Comparison of ENCODE assay signal across 7 cellular contexts in genomic region chr5:176578391-176578808, GRCh38. TPM values are rescaled to one million over a fixed set of nuclear protein-coding genes. Genes with fewer than 3 reads are reported as not detected.
A peak's percentile ranks its signal among the peaks of the same experiment; 100 is the strongest.
DNase-seq lines count a peak whose midpoint lies in the region; ATAC-seq and TF ChIP-seq lines count a peak whose summit lies in the region.

No MANE protein-coding gene starts in this region.

- H3K9me3 Mint-ChIP-seq in activated T-helper 17 cell treated with anti-CD3 and anti-CD28 coated beads, Interleukin-2, amount 50 U/mL, for 72 hours = no peaks in the 10 kb centered on the region

- DNase-seq in NCI-H510A (lab: John Stamatoyannopoulos, UW) = peak; percentile 61
- no peak for DNase-seq in heart left ventricle
- peak; percentile 38 to 44 for DNase-seq in stimulated activated CD4-positive, alpha-beta T cell treated with anti-CD3 and anti-CD28 coated beads, Interleukin-2, amount 100 ng/mL, for 24 hours
- no peak for DNase-seq in amniotic stem cell (lab: John Stamatoyannopoulos, UW)

- H3K27ac ChIP-seq in heart left ventricle = no peak overlapping the region

- TF ChIP-seq CTCF in GM12874 (IDR thresholded peaks at IDR 0.05; ENCODE audit: insufficient read depth, low read depth, low read length) = peak; percentile 26; the same call in 1 of the 2 replicates
- TF ChIP-seq CTCF in heart left ventricle (IDR thresholded peaks at IDR 0.05) = peak in 8 of 12 donors; percentile 9 to 51 (median 28)

- WGBS in heart left ventricle, 4 donors = 20 to 29% (median 22%) methylated on average over 15 of the region's 15 CpGs

- H3K27me3 ChIP-seq in heart left ventricle = no peaks in the 10 kb centered on the region

- intact Hi-C loops in heart left ventricle (cut with DNase I) = loop anchor here in 5 of 10 donors (5.0 to 10.0 kb wide), 2 partner anchors 64 to 66 kb away; partner anchors contain the start of gene TSPAN17 (in 3 of the 5)

- no peaks in the 10 kb centered on the region for H3K27me3 Mint-ChIP-seq in activated T-helper 17 cell treated with anti-CD3 and anti-CD28 coated beads, Interleukin-2, amount 50 U/mL, for 72 hours

- peaks cover 0 to 4% (median 0%) of the 10 kb centered on the region in 12 donors for H3K4me1 ChIP-seq in heart left ventricle

- H3K4me3 ChIP-seq in heart left ventricle = no peak overlapping the region

- no peaks in the 10 kb centered on the region for H3K36me3 Mint-ChIP-seq in activated T-helper 17 cell treated with anti-CD3 and anti-CD28 coated beads, Interleukin-2, amount 50 U/mL, for 72 hours (ENCODE audit: low read depth)

- H3K36me3 ChIP-seq in heart left ventricle = no peaks in the 10 kb centered on the region

- ATAC-seq in activated T-helper 17 cell treated with anti-CD3 and anti-CD28 coated beads, Interleukin-2, amount 50 U/mL, for 72 hours (replicated peaks) = peak; percentile 48
- ATAC-seq in heart left ventricle (peak in 2 of 4 donors; percentile 17 to 51), HG03108 (IDR thresholded peaks at IDR 0.05; ENCODE audit: unreplicated experiment) (no peak)

- no peak for TF ChIP-seq POLR2A in heart left ventricle (IDR thresholded peaks at IDR 0.05)

- H3K9me3 ChIP-seq in heart left ventricle = no peaks in the 10 kb centered on the region

- H3K27ac Mint-ChIP-seq in activated T-helper 17 cell treated with anti-CD3 and anti-CD28 coated beads, Interleukin-2, amount 50 U/mL, for 72 hours = no peak overlapping the region

- no peak overlapping the region for H3K4me3 Mint-ChIP-seq in activated T-helper 17 cell treated with anti-CD3 and anti-CD28 coated beads, Interleukin-2, amount 50 U/mL, for 72 hours

- no peaks in the 10 kb centered on the region for H3K4me1 Mint-ChIP-seq in activated T-helper 17 cell treated with anti-CD3 and anti-CD28 coated beads, Interleukin-2, amount 50 U/mL, for 72 hours

RNA-seq across cellular contexts. Expression of gene CDHR2, which starts 29.3 kb away (rescaled TPM):
- total RNA-seq in activated T-helper 17 cell treated with anti-CD3 and anti-CD28 coated beads, Interleukin-2, amount 50 U/mL, for 72 hours = under 1 TPM; 0.50 to 0.69 TPM
- total RNA-seq in heart left ventricle = under 1 TPM in 4 of 9 donors, not detected in 5; 0.08 to 0.67 (median 0.40) TPM
- under 1 TPM in 1 of 2 donors, not detected in 1; 0.07 TPM for polyA plus RNA-seq in heart left ventricle

RNA-seq across cellular contexts. Expression of gene GPRIN1, which starts 31.6 kb away (rescaled TPM):
- 1 to 10 TPM; 4.8 to 8.9 TPM for total RNA-seq in activated T-helper 17 cell treated with anti-CD3 and anti-CD28 coated beads, Interleukin-2, amount 50 U/mL, for 72 hours
- total RNA-seq in heart left ventricle = 1 to 10 TPM in 1 of 9 donors, under 1 TPM in 8; 0.25 to 1.9 (median 0.48) TPM
- under 1 TPM; 0.15 to 0.36 TPM for polyA plus RNA-seq in heart left ventricle

RNA-seq across cellular contexts. Expression of gene RNF44, which starts 41.2 kb away (rescaled TPM):
- total RNA-seq in activated T-helper 17 cell treated with anti-CD3 and anti-CD28 coated beads, Interleukin-2, amount 50 U/mL, for 72 hours = 10 to 100 TPM; 85.3 to 88.1 TPM
- total RNA-seq in heart left ventricle = 10 to 100 TPM in 8 of 9 donors, 1 to 10 TPM in 1; 9.2 to 35.7 (median 21.0) TPM
- 10 to 100 TPM; 14.4 to 14.8 TPM for polyA plus RNA-seq in heart left ventricle

RNA-seq across cellular contexts. Expression of gene SNCB, which starts 51.9 kb away (rescaled TPM):
- not detected for total RNA-seq in activated T-helper 17 cell treated with anti-CD3 and anti-CD28 coated beads, Interleukin-2, amount 50 U/mL, for 72 hours
- under 1 TPM in 1 of 9 donors, not detected in 8; 0.23 TPM for total RNA-seq in heart left ventricle
- polyA plus RNA-seq in heart left ventricle = not detected

RNA-seq across cellular contexts. Expression of gene EIF4E1B, which starts 52.1 kb away (rescaled TPM):
- total RNA-seq in activated T-helper 17 cell treated with anti-CD3 and anti-CD28 coated beads, Interleukin-2, amount 50 U/mL, for 72 hours = not detected
- total RNA-seq in heart left ventricle = not detected
- polyA plus RNA-seq in heart left ventricle = not detected

Comparison
In these comparisons a context has a peak if more than half of its experiments do, and no peak if none do; other contexts are left out.
1. DNase-seq: peak in NCI-H510A (single experiment) and stimulated activated CD4-positive, alpha-beta T cell treated with anti-CD3 and anti-CD28 coated beads, Interleukin-2, amount 100 ng/mL, for 24 hours (2 of 2); none in heart left ventricle (0 of 5) and amniotic stem cell (single experiment).